In genomic region chr4:3450643-3451042, GRCh38 we compare ENCODE assay signal across 1 cellular context.
TF ChIP-seq lines count a peak whose summit lies in the region.

No MANE protein-coding gene starts in this region.

TF ChIP-seq in K562, 482 proteins besides CTCF, POLR2A, EP300 and RAD21:
- TF ChIP-seq ZNF512 (tag; IDR thresholded peaks at IDR 0.05) (peak; percentile 74), HINFP (tag; conservative IDR thresholded peaks at IDR 0.05; ENCODE audit: low read depth) (no peak)
